1 cellular context compared by ENCODE assay signal in genomic region chr17:78127240-78127887, GRCh38.
TF ChIP-seq lines count a peak whose summit lies in the region.

No MANE protein-coding gene starts in this region.

TF ChIP-seq in HepG2, 621 proteins besides CTCF, POLR2A, EP300 and RAD21 (continued from another document and continues in another):
- TF ChIP-seq CENPBD1 (CRISPR knock-in tag; IDR thresholded peaks at IDR 0.05; ENCODE audit: borderline replicate concordance, low read depth) = no peak
- TF ChIP-seq NONO (IDR thresholded peaks at IDR 0.05) = no peak
- TF ChIP-seq NONO (CRISPR knock-in tag; conservative IDR thresholded peaks at IDR 0.05) = peak; percentile 83
- TF ChIP-seq GATAD2A (CRISPR knock-in tag; IDR thresholded peaks at IDR 0.05) = peak; percentile 61
- no peak for TF ChIP-seq SCMH1 (CRISPR knock-in tag; IDR thresholded peaks at IDR 0.05; ENCODE audit: borderline replicate concordance)
- no peak for TF ChIP-seq KDM5A (IDR thresholded peaks at IDR 0.05; ENCODE audit: borderline replicate concordance, low read length)
- TF ChIP-seq HINFP (CRISPR knock-in tag; IDR thresholded peaks at IDR 0.05; ENCODE audit: low read depth) = peak; percentile 67
- no peak for TF ChIP-seq FUBP1 (CRISPR knock-in tag; IDR thresholded peaks at IDR 0.05; ENCODE audit: borderline replicate concordance)
- TF ChIP-seq THAP9 (CRISPR knock-in tag; IDR thresholded peaks at IDR 0.05; ENCODE audit: borderline replicate concordance) = peak; percentile 89; the same call in 1 of the 2 replicates
- no peak for TF ChIP-seq ZBED4 (CRISPR knock-in tag; IDR thresholded peaks at IDR 0.05; ENCODE audit: borderline replicate concordance)
- TF ChIP-seq ZNF160 (CRISPR knock-in tag; IDR thresholded peaks at IDR 0.05) = no peak; the same call in 1 of the 2 replicates
- 0 out of 2 replicates have a peak, but pooled peaks have one; percentile 37 for TF ChIP-seq ZNF335 (CRISPR knock-in tag; IDR thresholded peaks at IDR 0.05)
- TF ChIP-seq ZBTB39 (CRISPR knock-in tag; IDR thresholded peaks at IDR 0.05) = no peak
- no peak; the same call in 1 of the 2 replicates for TF ChIP-seq ZNF558 (CRISPR knock-in tag; IDR thresholded peaks at IDR 0.05; ENCODE audit: borderline replicate concordance)
- TF ChIP-seq ZNF235 (CRISPR knock-in tag; IDR thresholded peaks at IDR 0.05; ENCODE audit: borderline replicate concordance) = no peak
- TF ChIP-seq ETS1 (CRISPR knock-in tag; IDR thresholded peaks at IDR 0.05) = no peak
- TF ChIP-seq ZNF501 (CRISPR knock-in tag; IDR thresholded peaks at IDR 0.05) = peak; percentile 94
- no peak for TF ChIP-seq ZBTB26 (CRISPR knock-in tag; IDR thresholded peaks at IDR 0.05; ENCODE audit: borderline replicate concordance)
- TF ChIP-seq ATRX (CRISPR knock-in tag; IDR thresholded peaks at IDR 0.05; ENCODE audit: borderline replicate concordance) = no peak
- TF ChIP-seq IRF9 (CRISPR knock-in tag; IDR thresholded peaks at IDR 0.05; ENCODE audit: borderline replicate concordance) = peak; percentile 67; the same call in 1 of the 2 replicates
- TF ChIP-seq CEBPB (IDR thresholded peaks at IDR 0.05; ENCODE audit: borderline replicate concordance, low read depth, low read length) = no peak
- TF ChIP-seq RARG (CRISPR knock-in tag; IDR thresholded peaks at IDR 0.05; ENCODE audit: low read depth) = no peak
- no peak for TF ChIP-seq MBD4 (IDR thresholded peaks at IDR 0.05; ENCODE audit: borderline replicate concordance, low read length)
- TF ChIP-seq ADNP (CRISPR knock-in tag; IDR thresholded peaks at IDR 0.05) = no peak
- TF ChIP-seq SETDB1 (CRISPR knock-in tag; IDR thresholded peaks at IDR 0.05; ENCODE audit: borderline replicate concordance) = no peak
- TF ChIP-seq ARID4A (CRISPR knock-in tag; IDR thresholded peaks at IDR 0.05; ENCODE audit: borderline replicate concordance) = peak; percentile 82
- TF ChIP-seq ZNF83 (CRISPR knock-in tag; IDR thresholded peaks at IDR 0.05; ENCODE audit: borderline replicate concordance) = no peak
- TF ChIP-seq ZNF414 (CRISPR knock-in tag; IDR thresholded peaks at IDR 0.05) = no peak
- TF ChIP-seq DDIT3 (CRISPR knock-in tag; IDR thresholded peaks at IDR 0.05) = no peak
- TF ChIP-seq RFXAP (CRISPR knock-in tag; IDR thresholded peaks at IDR 0.05; ENCODE audit: borderline replicate concordance) = 0 out of 2 replicates have a peak, but pooled peaks have one; percentile 11
- TF ChIP-seq ISL2 (CRISPR knock-in tag; IDR thresholded peaks at IDR 0.05) = peak; percentile 56; the same call in 1 of the 2 replicates
